Comparison of ENCODE assay signal across 8 cellular contexts in genomic region chr1:35641233-35641866, GRCh38. TPM values are rescaled to one million over a fixed set of nuclear protein-coding genes. Genes with fewer than 3 reads are reported as not detected.
DNase-seq lines count a peak whose midpoint lies in the region; ATAC-seq and TF ChIP-seq lines count a peak whose summit lies in the region.

Gene PSMB2, minus strand, starts transcription at chr1:35641526. Its CDS starts 94 bp downstream, at chr1:35641432.

- peaks cover 3% of the 10 kb centered on the region for H3K36me3 Mint-ChIP-seq in progenitor cell of endocrine pancreas (ENCODE audit: insufficient read depth)

- intact Hi-C loops in T-helper 2 cell treated with Interferon-gamma antibody and Interleukin-4, amounts not matched to agents 100 ng/mL and 5 ng/mL, for 36 hours (cut with micrococcal nuclease), result loop anchor here (1.0 to 5.0 kb wide), 2 partner anchors 74 to 449 kb away; partner anchors contain the start of gene SFPQ
- intact Hi-C loops in left ventricle myocardium superior (cut with micrococcal nuclease), result no loop called here
- intact Hi-C loops in upper lobe of right lung (cut with DNase I), result no loop called here

- H3K4me1 ChIP-seq in upper lobe of right lung, result peaks cover 18% of the 10 kb centered on the region

- H3K27ac Mint-ChIP-seq in progenitor cell of endocrine pancreas, result peak within 1 kb of the TSS; percentile 100

- no peaks in the 10 kb centered on the region for H3K9me3 Mint-ChIP-seq in progenitor cell of endocrine pancreas (ENCODE audit: low read depth)

- peak within 1 kb of the TSS; percentile 93 for H3K27ac ChIP-seq in upper lobe of right lung

- peak within 1 kb of the TSS; percentile 96 for H3K4me3 ChIP-seq in upper lobe of right lung

- no peaks in the 10 kb centered on the region for H3K9me3 ChIP-seq in upper lobe of right lung

- peak; percentile 88 for ATAC-seq in GM18498 (IDR thresholded peaks at IDR 0.05; ENCODE audit: unreplicated experiment)
- ATAC-seq in HG02938 (IDR thresholded peaks at IDR 0.05; ENCODE audit: unreplicated experiment), result peak; percentile 85
- ATAC-seq in left ventricle myocardium superior, result peak; percentile 98
- peak; percentile 98 for ATAC-seq in upper lobe of right lung

- H3K4me3 Mint-ChIP-seq in progenitor cell of endocrine pancreas (ENCODE audit: low read depth), result peak within 1 kb of the TSS; percentile 100

- TF ChIP-seq CTCF in progenitor cell of endocrine pancreas (IDR thresholded peaks at IDR 0.05; ENCODE audit: unreplicated experiment) (no peak), upper lobe of right lung (IDR thresholded peaks at IDR 0.05) (no peak)

- no peaks in the 10 kb centered on the region for H3K27me3 ChIP-seq in upper lobe of right lung

- H3K27me3 Mint-ChIP-seq in progenitor cell of endocrine pancreas, result peaks cover 12% of the 10 kb centered on the region

- H3K4me1 Mint-ChIP-seq in progenitor cell of endocrine pancreas (ENCODE audit: low read depth), result peaks cover 29% of the 10 kb centered on the region

- no peaks in the 10 kb centered on the region for H3K36me3 ChIP-seq in upper lobe of right lung

- DNase-seq in NCI-H1930 (lab: John Stamatoyannopoulos, UW) (peak; percentile 93 to 96), anterior cingulate cortex (lab: John Stamatoyannopoulos, UW) (peak; percentile 2 to 97 (median 86)), left ventricle myocardium superior (peak; percentile 97), progenitor cell of endocrine pancreas (ENCODE audit: low spot score, unreplicated experiment) (peak; percentile 91), upper lobe of right lung (peak; percentile 98)

RNA-seq across cellular contexts. Expression of gene PSMB2, which starts in this region (rescaled TPM):
- 98.9 and 99.8 TPM in 2 replicates for total RNA-seq in T-helper 2 cell treated with Interferon-gamma antibody and Interleukin-4, amounts not matched to agents 100 ng/mL and 5 ng/mL, for 36 hours
- 37.7 TPM for total RNA-seq in left ventricle myocardium superior
- 70.4 and 73.0 TPM in 2 replicates for total RNA-seq in progenitor cell of endocrine pancreas
- total RNA-seq in upper lobe of right lung, result 44.1 TPM

Comparison
In these comparisons a context has a peak if more than half of its experiments do, and no peak if none do; other contexts are left out.
1. Peak in every context shown above with its lines: DNase-seq, ATAC-seq, H3K4me3 ChIP-seq and H3K27ac ChIP-seq.